8 cellular contexts compared by ENCODE assay signal in genomic region chr7:47371733-47372368, GRCh38.
DNase-seq lines count a peak whose midpoint lies in the region; ATAC-seq and TF ChIP-seq lines count a peak whose summit lies in the region.
"Had no signal": no experiment of that assay in that cellular context is flagged by ENCODE, and none has a peak within 500 bp of the region (broad histone marks: within the 10 kb centered on the region; RNA-seq: fewer than 3 reads in every experiment).

No MANE protein-coding gene starts in this region.

- TF ChIP-seq EP300 in upper lobe of left lung (IDR thresholded peaks at IDR 0.05): no peak

- intact Hi-C loops in activated naive CD4-positive, alpha-beta T cell treated with anti-CD3 and anti-CD28 coated beads for 36 hours (cut with micrococcal nuclease): no loop called here

- no peak overlapping the region for H3K27ac Mint-ChIP-seq in activated naive CD4-positive, alpha-beta T cell treated with anti-CD3 and anti-CD28 coated beads for 36 hours
- H3K27ac Mint-ChIP-seq: activated CD8-positive, alpha-beta T cell treated with anti-CD3 and anti-CD28 coated beads for 36 hours had no signal

- peaks cover 1% of the 10 kb centered on the region for H3K27me3 Mint-ChIP-seq in activated naive CD4-positive, alpha-beta T cell treated with anti-CD3 and anti-CD28 coated beads for 36 hours (ENCODE audit: low read depth)

- H3K4me3 Mint-ChIP-seq in activated naive CD4-positive, alpha-beta T cell treated with anti-CD3 and anti-CD28 coated beads for 36 hours: no peak overlapping the region
- H3K4me3 Mint-ChIP-seq: activated CD8-positive, alpha-beta T cell treated with anti-CD3 and anti-CD28 coated beads for 36 hours had no signal

- H3K9me3 Mint-ChIP-seq in activated naive CD4-positive, alpha-beta T cell treated with anti-CD3 and anti-CD28 coated beads for 36 hours: no peaks in the 10 kb centered on the region
- H3K9me3 Mint-ChIP-seq: activated CD8-positive, alpha-beta T cell treated with anti-CD3 and anti-CD28 coated beads for 36 hours had no signal

- peaks cover 9 to 22% (median 20%) of the 10 kb centered on the region in 4 donors for H3K36me3 ChIP-seq in upper lobe of left lung

- no peak for TF ChIP-seq CTCF in upper lobe of left lung (IDR thresholded peaks at IDR 0.05)

- no peaks in the 10 kb centered on the region for H3K9me3 ChIP-seq in upper lobe of left lung

- TF ChIP-seq POLR2A in upper lobe of left lung (IDR thresholded peaks at IDR 0.05): no peak

- H3K36me3 Mint-ChIP-seq in activated naive CD4-positive, alpha-beta T cell treated with anti-CD3 and anti-CD28 coated beads for 36 hours (ENCODE audit: low read depth): no peaks in the 10 kb centered on the region

- DNase-seq in NCI-H146 (lab: John Stamatoyannopoulos, UW) (peak; percentile 94), anterior cingulate cortex (lab: John Stamatoyannopoulos, UW) (peak in 33 of 58 donors; percentile 4 to 76 (median 29)), inferior parietal cortex (ENCODE audit: extremely low spot score) (peak; percentile 47), upper lobe of left lung (peak; percentile 84 to 95), foreskin melanocyte (no peak)
- no peak for DNase-seq in activated naive CD4-positive, alpha-beta T cell treated with anti-CD3 and anti-CD28 coated beads for 36 hours
- no peak for DNase-seq in stimulated activated CD4-positive, alpha-beta T cell treated with anti-CD3 and anti-CD28 coated beads, Interleukin-15, amount 100 ng/mL, for 24 hours
- DNase-seq: activated CD8-positive, alpha-beta T cell treated with anti-CD3 and anti-CD28 coated beads for 36 hours had no signal

- H3K4me3 ChIP-seq in upper lobe of left lung: peak overlapping the region in 2 of 4 donors; percentile 13 to 17

- 37 to 40% methylated on average over 10 of the region's 10 CpGs for WGBS in upper lobe of left lung, 2 donors

- CTCF ChIA-PET in activated naive CD4-positive, alpha-beta T cell treated with anti-CD3 and anti-CD28 coated beads for 36 hours (lab: Charles Lee): no interaction called here

- peak overlapping the region in 1 of 4 donors; percentile 2 for H3K27ac ChIP-seq in upper lobe of left lung

- peaks cover 2 to 13% (median 8%) of the 10 kb centered on the region in 4 donors for H3K4me1 ChIP-seq in upper lobe of left lung

- H3K4me1 Mint-ChIP-seq in activated naive CD4-positive, alpha-beta T cell treated with anti-CD3 and anti-CD28 coated beads for 36 hours (ENCODE audit: low read depth): no peaks in the 10 kb centered on the region

- no peaks in the 10 kb centered on the region for H3K27me3 ChIP-seq in upper lobe of left lung

- peak in 1 of 2 donors; percentile 83 for ATAC-seq in upper lobe of left lung (ENCODE audit: low FRiP score in 2 of 2)
- ATAC-seq: activated CD8-positive, alpha-beta T cell treated with anti-CD3 and anti-CD28 coated beads for 36 hours had no signal

Comparison
In these comparisons a context has a peak if more than half of its experiments do, and no peak if none do; other contexts are left out.
1. DNase-seq: peak in NCI-H146 (single experiment), anterior cingulate cortex (33 of 58), inferior parietal cortex (single experiment) and upper lobe of left lung (2 of 2); none in foreskin melanocyte (single experiment), activated naive CD4-positive, alpha-beta T cell treated with anti-CD3 and anti-CD28 coated beads for 36 hours (single experiment) and stimulated activated CD4-positive, alpha-beta T cell treated with anti-CD3 and anti-CD28 coated beads, Interleukin-15, amount 100 ng/mL, for 24 hours (single experiment).